In the genomic region with DNA sequence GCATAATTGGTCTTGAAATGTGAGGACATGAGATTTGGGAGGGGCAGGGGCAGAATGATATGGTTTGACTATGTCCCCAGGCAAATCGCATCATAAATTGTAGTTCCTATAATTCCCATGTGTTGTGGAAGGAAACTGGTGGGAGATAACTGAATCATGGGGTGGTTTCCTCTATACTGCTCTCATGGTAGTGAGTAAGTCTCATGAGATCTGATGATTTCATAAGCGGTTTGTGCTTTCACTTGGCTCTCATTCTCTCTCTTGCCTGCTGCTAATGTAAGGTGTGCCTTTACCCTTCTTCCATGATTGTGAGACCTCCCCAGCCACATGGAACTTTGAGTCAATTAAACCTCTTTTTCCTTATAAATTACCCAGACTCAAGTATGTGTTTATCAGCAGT, we compare ENCODE assay signal across 21 cellular contexts.
A peak's percentile ranks its signal among the peaks of the same experiment; 100 is the strongest.
DNase-seq lines count a peak whose midpoint lies in the region; ATAC-seq and TF ChIP-seq lines count a peak whose summit lies in the region.
"Had no signal": no experiment of that assay in that cellular context is flagged by ENCODE, and none has a peak within 500 bp of the region (broad histone marks: within the 10 kb centered on the region; RNA-seq: fewer than 3 reads in every experiment).

No MANE protein-coding gene starts in this region.

- H3K27me3 ChIP-seq in parathyroid adenoma (ENCODE audit: control insufficient read depth, insufficient read depth, low read length), result no peaks in the 10 kb centered on the region
- H3K27me3 ChIP-seq in A673 (replicated peaks; ENCODE audit: insufficient read depth, low read depth, low read length, poor library complexity), result no peaks in the 10 kb centered on the region
- H3K27me3 ChIP-seq: MG63, Peyer's patch, SJCRH30 had no signal

- H3K4me3 ChIP-seq in epithelial cell of esophagus (ENCODE audit: low read length), result no peak overlapping the region
- H3K4me3 ChIP-seq in parathyroid adenoma (ENCODE audit: low read depth, low read length), result no peak overlapping the region
- H3K4me3 ChIP-seq in A673 (ENCODE audit: low read depth, low read length, poor library complexity, severe bottlenecking), result no peak overlapping the region
- H3K4me3 ChIP-seq: GM23338, MG63, Peyer's patch, SJCRH30 had no signal

- CTCF ChIA-PET in A673 (lab: Charles Lee), result no interaction called here

- H3K9ac ChIP-seq in parathyroid adenoma, result no peak overlapping the region

- peak overlapping the region; percentile 20 for H3K4me2 ChIP-seq in parathyroid adenoma (ENCODE audit: low read length)
- H3K4me2 ChIP-seq: GM23338 had no signal

- intact Hi-C loops in left colon (cut with DNase I, micrococcal nuclease), result no loop called here
- intact Hi-C loops in A673 (cut with micrococcal nuclease; ENCODE audit: unreplicated experiment), result no loop called here

- TF ChIP-seq CTCF in epithelial cell of esophagus (IDR thresholded peaks at IDR 0.05; ENCODE audit: insufficient read depth, low read depth, low read length, missing control alignments) (no peak), parathyroid adenoma (IDR thresholded peaks at IDR 0.05) (no peak), A673 (conservative IDR thresholded peaks at IDR 0.05; ENCODE audit: low read depth, low read length) (no peak)

- H2AFZ ChIP-seq in parathyroid adenoma, result no peak overlapping the region
- H2AFZ ChIP-seq: GM23338 had no signal

- no peaks in the 10 kb centered on the region for H3K4me1 ChIP-seq in parathyroid adenoma
- no peaks in the 10 kb centered on the region for H3K4me1 ChIP-seq in A673 (ENCODE audit: insufficient read depth, low read length, poor library complexity, severe bottlenecking)
- H3K4me1 ChIP-seq: Peyer's patch had no signal

- H3K79me2 ChIP-seq in parathyroid adenoma, result no peaks in the 10 kb centered on the region

- DNase-seq in A172 (ENCODE audit: low spot score), result peak; percentile 15
- peak; percentile 44 for DNase-seq in NCI-H226
- DNase-seq in epithelial cell of esophagus (ENCODE audit: low read depth), result peak; percentile 45
- no peak for DNase-seq in left colon
- no peak for DNase-seq in DMS79 treated with DMSO at 0.1 percent for 48 hours (lab: John Stamatoyannopoulos, UW)
- DNase-seq in A673 (ENCODE audit: low spot score), result no peak
- DNase-seq: Calu3, DND-41, H9, KBM-7, MG63, NCI-H1105 treated with DMSO at 0.1 percent for 48 hours, NCI-H146, NCI-H1930, NCI-H69, Peyer's patch, SJCRH30 had no signal

- H3K36me3 ChIP-seq in parathyroid adenoma (ENCODE audit: control insufficient read depth, insufficient read depth, low read length) (no peaks in the 10 kb centered on the region), A673 (ENCODE audit: insufficient read depth, low read length, poor library complexity, severe bottlenecking) (no peaks in the 10 kb centered on the region)
- H3K36me3 ChIP-seq: MG63, Peyer's patch, SJCRH30 had no signal

- no TSS peak for BruUV-seq in A673 (replicated peaks; lab: Mats Ljungman, UMichigan)

- H3K27ac ChIP-seq in parathyroid adenoma (no peak overlapping the region), A673 (ENCODE audit: low read depth, low read length, poor library complexity, severe bottlenecking) (no peak overlapping the region)
- H3K27ac ChIP-seq: 22Rv1, Peyer's patch, SJCRH30 had no signal

- H3K9me3 ChIP-seq in parathyroid adenoma (ENCODE audit: control insufficient read depth, low read length), result no peaks in the 10 kb centered on the region
- H3K9me3 ChIP-seq in A673 (ENCODE audit: low read depth, low read length, poor library complexity, severe bottlenecking), result no peaks in the 10 kb centered on the region
- H3K9me3 ChIP-seq: MG63, Peyer's patch, SJCRH30 had no signal

- ATAC-seq in left colon (no peak), GM18498 (IDR thresholded peaks at IDR 0.05; ENCODE audit: unreplicated experiment) (no peak)
- ATAC-seq: GM23338 had no signal

- POLR2A ChIA-PET in A673 (lab: Charles Lee; ENCODE audit: low non-redundant PET), result no interaction called here

Comparison
In these comparisons a context has a peak if more than half of its experiments do, and no peak if none do; other contexts are left out.
1. DNase-seq: peak in A172 (single experiment), NCI-H226 (single experiment) and epithelial cell of esophagus (single experiment); none in left colon (0 of 2), DMS79 treated with DMSO at 0.1 percent for 48 hours (single experiment) and A673 (single experiment).